In genomic region chr1:85992756-85993155, GRCh38 we compare ENCODE assay signal across 9 cellular contexts.
A peak's percentile ranks its signal among the peaks of the same experiment; 100 is the strongest.
DNase-seq lines count a peak whose midpoint lies in the region; ATAC-seq, FAIRE-seq and TF ChIP-seq lines count a peak whose summit lies in the region.
"Had no signal": no experiment of that assay in that cellular context is flagged by ENCODE, and none has a peak within 500 bp of the region (broad histone marks: within the 10 kb centered on the region; RNA-seq: fewer than 3 reads in every experiment).

No MANE protein-coding gene starts in this region.

- no peaks in the 10 kb centered on the region for H3K4me1 ChIP-seq in endothelial cell of umbilical vein (ENCODE audit: control insufficient read depth, extremely low read depth, insufficient read depth, low read length)

- POLR2A ChIA-PET in endothelial cell of umbilical vein (lab: Charles Lee): no interaction called here

- TF ChIP-seq POLR2A in endothelial cell of umbilical vein (IDR thresholded peaks at IDR 0.05; ENCODE audit: low read depth, low read length): no peak

- no peak overlapping the region for H3K9ac ChIP-seq in endothelial cell of umbilical vein (replicated peaks; ENCODE audit: extremely low read depth, insufficient read depth, low read length)

- no peaks in the 10 kb centered on the region for H3K9me3 ChIP-seq in endothelial cell of umbilical vein (replicated peaks; ENCODE audit: control insufficient read depth, insufficient read depth, low read length)

- no peak overlapping the region for H3K4me3 ChIP-seq in HL-60 (replicated peaks; ENCODE audit: insufficient read depth, low read length)
- no peak overlapping the region for H3K4me3 ChIP-seq in endothelial cell of umbilical vein (replicated peaks in 1 of 3; ENCODE audit: insufficient read depth in 1 of 3, low read depth in 1 of 3, low read length in 3 of 3)

- TF ChIP-seq CTCF in HL-60 (IDR thresholded peaks at IDR 0.05; ENCODE audit: insufficient read depth, low read length): no peak
- TF ChIP-seq CTCF in endothelial cell of umbilical vein (IDR thresholded peaks at IDR 0.05; ENCODE audit: extremely low read depth in 1 of 2, insufficient read depth in 1 of 2, low read depth in 1 of 2, low read length in 2 of 2): no peak

- DNase-seq in Daoy (ENCODE audit: low read depth): peak; percentile 31
- DNase-seq in HL-60 (ENCODE audit: low read depth in 1 of 2, low spot score in 1 of 2): no peak
- DNase-seq in endothelial cell of umbilical vein (ENCODE audit: low read depth, low spot score): peak; percentile 49
- DNase-seq in RKO (ENCODE audit: low spot score): no peak
- no peak for DNase-seq in activated CD8-positive, alpha-beta memory T cell treated with anti-CD3 and anti-CD28 coated beads for 24 hours
- DNase-seq in activated T-cell treated with anti-CD3 and anti-CD28 coated beads for 4 hours: no peak
- DNase-seq: stimulated activated CD4-positive, alpha-beta T cell treated with anti-CD3 and anti-CD28 coated beads, Interleukin-1b, Interleukin-23, amount 100 ng/mL, for 48 hours had no signal

- no peaks in the 10 kb centered on the region for H3K9me1 ChIP-seq in endothelial cell of umbilical vein (replicated peaks; ENCODE audit: control insufficient read depth, extremely low read depth, insufficient read depth, low read length)

- H2AFZ ChIP-seq in endothelial cell of umbilical vein (ENCODE audit: low read depth, low read length): no peak overlapping the region

- H3K4me2 ChIP-seq in endothelial cell of umbilical vein (ENCODE audit: insufficient read depth, low read length): peak overlapping the region; percentile 31

- BruUV-seq in endothelial cell of umbilical vein (replicated peaks; lab: Mats Ljungman, UMichigan): no TSS peak

- peak; percentile 56 for ATAC-seq in GM21528 (IDR thresholded peaks at IDR 0.05; ENCODE audit: low FRiP score, unreplicated experiment)
- no peak for ATAC-seq in GM19023 (IDR thresholded peaks at IDR 0.05; ENCODE audit: unreplicated experiment)

- peak overlapping the region; percentile 39 for H3K27ac ChIP-seq in HL-60 (replicated peaks)
- no peak overlapping the region for H3K27ac ChIP-seq in endothelial cell of umbilical vein (ENCODE audit: insufficient read depth, low read depth, low read length)

- H3K27me3 ChIP-seq in HL-60 (ENCODE audit: insufficient read depth, poor library complexity, severe bottlenecking) (no peaks in the 10 kb centered on the region), endothelial cell of umbilical vein (ENCODE audit: control insufficient read depth in 2 of 2, insufficient read depth in 2 of 2, low read length in 2 of 2) (no peaks in the 10 kb centered on the region)

- H3K36me3 ChIP-seq in endothelial cell of umbilical vein (ENCODE audit: control insufficient read depth in 2 of 2, extremely low read depth in 1 of 2, insufficient read depth in 2 of 2, low read length in 2 of 2): no peaks in the 10 kb centered on the region

- H4K20me1 ChIP-seq in endothelial cell of umbilical vein (replicated peaks; ENCODE audit: control insufficient read depth, extremely low read depth, insufficient read depth, low read length): no peaks in the 10 kb centered on the region

- H3K79me2 ChIP-seq in endothelial cell of umbilical vein (ENCODE audit: control insufficient read depth, insufficient read depth, low read length): no peaks in the 10 kb centered on the region

- intact Hi-C loops in endothelial cell of umbilical vein (cut with micrococcal nuclease): no loop called here

- dilution Hi-C loops in endothelial cell of umbilical vein (cut with MboI; ENCODE audit: extremely low pct_ligation_motif_present, low sequenced_read_pairs): no loop called here

- FAIRE-seq in endothelial cell of umbilical vein (lab: Jason Lieb, UNC): peak; percentile 62

- CTCF ChIA-PET in endothelial cell of umbilical vein (lab: Charles Lee): no interaction called here

TF ChIP-seq in endothelial cell of umbilical vein, 7 proteins besides CTCF, POLR2A, EP300 and RAD21:
- no peak for TF ChIP-seq MAX (IDR thresholded peaks at IDR 0.05; ENCODE audit: insufficient read depth, insufficient read length)
- no peak for TF ChIP-seq POLR2AphosphoS5 (IDR thresholded peaks at IDR 0.05; ENCODE audit: insufficient read depth, low read depth, low read length)
TF ChIP-seq in endothelial cell of umbilical vein: peak in this region for 0.

Comparison
In these comparisons a context has a peak if more than half of its experiments do, and no peak if none do; other contexts are left out.
1. DNase-seq: peak in Daoy (single experiment) and endothelial cell of umbilical vein (single experiment); none in HL-60 (0 of 2), RKO (single experiment), activated CD8-positive, alpha-beta memory T cell treated with anti-CD3 and anti-CD28 coated beads for 24 hours (single experiment) and activated T-cell treated with anti-CD3 and anti-CD28 coated beads for 4 hours (single experiment).